Comparison of ENCODE assay signal across 11 cellular contexts in the genomic region with DNA sequence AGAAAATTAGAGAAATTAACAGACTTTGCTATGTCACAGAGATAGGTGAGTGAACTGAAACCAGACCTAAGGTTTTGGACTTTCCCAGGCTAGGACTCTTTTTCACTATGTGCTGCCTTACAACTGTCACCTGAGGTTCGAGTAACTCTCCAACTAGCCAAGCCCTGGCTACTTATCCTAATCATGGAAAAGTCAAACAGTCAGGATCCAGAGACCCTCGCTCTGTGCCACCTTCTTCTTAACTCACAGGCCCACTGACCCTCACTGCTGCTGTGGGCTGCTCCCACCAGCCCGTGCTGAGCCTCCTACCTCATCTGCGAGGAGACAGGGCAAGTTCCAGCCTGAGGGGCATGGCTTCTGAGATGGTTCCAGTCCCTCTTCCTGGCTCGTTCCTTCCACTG.
DNase-seq lines count a peak whose midpoint lies in the region; ATAC-seq, FAIRE-seq and TF ChIP-seq lines count a peak whose summit lies in the region.
"Had no signal": no experiment of that assay in that cellular context is flagged by ENCODE, and none has a peak within 500 bp of the region (broad histone marks: within the 10 kb centered on the region; RNA-seq: fewer than 3 reads in every experiment).

No MANE protein-coding gene starts in this region.

- peak; percentile 58 for ATAC-seq in HG02759 (IDR thresholded peaks at IDR 0.05; ENCODE audit: unreplicated experiment)
- ATAC-seq: body of pancreas had no signal

- no peak overlapping the region for H2AFZ ChIP-seq in osteoblast (ENCODE audit: low read length)

- H3K27ac ChIP-seq in osteoblast (ENCODE audit: low read depth, low read length), result peak overlapping the region; percentile 97
- H3K27ac ChIP-seq: body of pancreas had no signal

- H3K79me2 ChIP-seq in osteoblast (ENCODE audit: insufficient read depth, low read length), result peaks cover 99% of the 10 kb centered on the region

- peak overlapping the region; percentile 70 for H3K27ac Mint-ChIP-seq in activated naive CD8-positive, alpha-beta T cell treated with anti-CD3 and anti-CD28 coated beads for 36 hours

- no peaks in the 10 kb centered on the region for H3K27me3 ChIP-seq in osteoblast (ENCODE audit: insufficient read depth, low read length)
- H3K27me3 ChIP-seq: body of pancreas had no signal

- peaks cover 73% of the 10 kb centered on the region for H3K36me3 Mint-ChIP-seq in activated naive CD8-positive, alpha-beta T cell treated with anti-CD3 and anti-CD28 coated beads for 36 hours

- peaks cover 23% of the 10 kb centered on the region for H3K36me3 ChIP-seq in osteoblast (ENCODE audit: insufficient read depth, low read length)

- H4K20me1 ChIP-seq in osteoblast (ENCODE audit: insufficient read depth, low read length), result peaks cover 6% of the 10 kb centered on the region

- TF ChIP-seq POLR2A in H54 (IDR thresholded peaks at IDR 0.05; ENCODE audit: low read depth, low read length), result no peak

- peak overlapping the region; percentile 9 for H3K4me2 ChIP-seq in osteoblast (ENCODE audit: insufficient read depth, low read length)

- H3K4me3 Mint-ChIP-seq in activated naive CD8-positive, alpha-beta T cell treated with anti-CD3 and anti-CD28 coated beads for 36 hours, result peak overlapping the region; percentile 60
- H3K4me3 Mint-ChIP-seq: neural crest cell had no signal

- no peak for FAIRE-seq in H54 (lab: Jason Lieb, UNC)

- H3K4me3 ChIP-seq in GM12865 (ENCODE audit: low read depth, low read length) (peak overlapping the region; percentile 23), osteoblast (ENCODE audit: insufficient read depth, low read length) (no peak overlapping the region)
- H3K4me3 ChIP-seq: body of pancreas had no signal

- TF ChIP-seq CTCF in GM12865 (IDR thresholded peaks at IDR 0.05; ENCODE audit: insufficient read depth, low read depth, low read length, missing control alignments), result no peak
- no peak for TF ChIP-seq CTCF in osteoblast (IDR thresholded peaks at IDR 0.05; ENCODE audit: extremely low read depth, low read depth, low read length)

- peaks cover 69% of the 10 kb centered on the region for H3K4me1 ChIP-seq in osteoblast (ENCODE audit: insufficient read depth, low read length)

- no peaks in the 10 kb centered on the region for H3K9me3 ChIP-seq in osteoblast (ENCODE audit: low read depth, low read length)
- H3K9me3 ChIP-seq: body of pancreas had no signal

- no peaks in the 10 kb centered on the region for H3K27me3 Mint-ChIP-seq in activated naive CD8-positive, alpha-beta T cell treated with anti-CD3 and anti-CD28 coated beads for 36 hours

- H3K9me3 Mint-ChIP-seq in activated naive CD8-positive, alpha-beta T cell treated with anti-CD3 and anti-CD28 coated beads for 36 hours, result no peaks in the 10 kb centered on the region
- H3K9me3 Mint-ChIP-seq: neural crest cell had no signal

- DNase-seq in GM12865 (ENCODE audit: low read depth), result peak; percentile 46
- DNase-seq in activated naive CD8-positive, alpha-beta T cell treated with anti-CD3 and anti-CD28 coated beads for 36 hours, result no peak
- no peak for DNase-seq in osteoblast (ENCODE audit: insufficient read length, low spot score, missing footprints)
- DNase-seq in H54 (ENCODE audit: insufficient read length, low spot score), result no peak
- DNase-seq in UCSD-AML1 (lab: John Stamatoyannopoulos, UW; ENCODE audit: unreplicated experiment), result no peak
- DNase-seq in SIG-M5 (lab: John Stamatoyannopoulos, UW), result no peak
- no peak for DNase-seq in SK-N-DZ (ENCODE audit: low spot score)
- DNase-seq: body of pancreas, NCI-H2171 had no signal

- peaks cover 75% of the 10 kb centered on the region for H3K4me1 Mint-ChIP-seq in activated naive CD8-positive, alpha-beta T cell treated with anti-CD3 and anti-CD28 coated beads for 36 hours
